23 cellular contexts compared by ENCODE assay signal in genomic region chr20:25529295-25529951, GRCh38.
"Had no signal": no experiment of that assay in that cellular context is flagged by ENCODE, and none has a peak within 500 bp of the region (broad histone marks: within the 10 kb centered on the region; RNA-seq: fewer than 3 reads in every experiment).

No MANE protein-coding gene starts in this region.

- H3K27me3 ChIP-seq: breast epithelium, hepatocyte, spleen, upper lobe of left lung had no signal

- H3K27ac ChIP-seq: breast epithelium, hepatocyte, left ventricle myocardium inferior, prostate gland, spleen, upper lobe of left lung had no signal

- H3K27me3 Mint-ChIP-seq: activated naive CD8-positive, alpha-beta T cell treated with anti-CD3 and anti-CD28 coated beads for 36 hours; naive thymus-derived CD8-positive, alpha-beta T cell had no signal

- H3K4me3 ChIP-seq: breast epithelium, hepatocyte, left ventricle myocardium inferior, prostate gland, spleen, upper lobe of left lung had no signal

- ATAC-seq: activated T-cell treated with anti-CD3 and anti-CD28 coated beads, Interleukin-2, amount 50 U/mL, for 4 hours; naive thymus-derived CD8-positive, alpha-beta T cell had no signal

- H3K27ac Mint-ChIP-seq: activated naive CD8-positive, alpha-beta T cell treated with anti-CD3 and anti-CD28 coated beads for 36 hours; activated T-helper 2 cell treated with anti-CD3 and anti-CD28 coated beads, Interferon-gamma antibody, Interleukin-2, Interleukin-4, amounts not matched to agents 10 μg/mL and 5 μg/mL and 100 μg/mL, durations not matched to agents 14 hours and 24 hours and 36 hours; mesothelial cell of epicardium had no signal

- H3K4me3 Mint-ChIP-seq: activated naive CD8-positive, alpha-beta T cell treated with anti-CD3 and anti-CD28 coated beads for 36 hours; activated T-cell treated with anti-CD3 and anti-CD28 coated beads, Interleukin-2, amount 50 U/mL, for 4 hours; mesothelial cell of epicardium; naive thymus-derived CD8-positive, alpha-beta T cell had no signal

- H3K36me3 ChIP-seq: breast epithelium, prostate gland had no signal

- H3K9me3 ChIP-seq: breast epithelium, left ventricle myocardium inferior, prostate gland, upper lobe of left lung had no signal

- DNase-seq: activated CD4-positive, alpha-beta T cell treated with anti-CD3 and anti-CD28 coated beads for 4 hours; activated CD4-positive, alpha-beta T cell treated with anti-CD3 and anti-CD28 coated beads, Interleukin-2, amount 50 U/mL, for 48 hours; activated CD4-positive, CD25-positive, alpha-beta regulatory T cell; activated CD8-positive, alpha-beta memory T cell treated with anti-CD3 and anti-CD28 coated beads, Interleukin-2, amount 50 U/mL, for 48 hours; activated naive CD4-positive, alpha-beta T cell; activated naive CD8-positive, alpha-beta T cell treated with anti-CD3 and anti-CD28 coated beads for 36 hours; activated T-cell treated with anti-CD3 and anti-CD28 coated beads, Interleukin-2, amount 50 U/mL, for 4 hours; erythroblast; foreskin fibroblast; kidney glomerular epithelial cell; left ventricle myocardium inferior; mammary epithelial cell; naive thymus-derived CD8-positive, alpha-beta T cell; spleen; stimulated activated CD4-positive, alpha-beta T cell treated with anti-CD3 and anti-CD28 coated beads, Interleukin-4, amount 100 ng/mL, for 24 hours; stimulated activated naive CD4-positive, alpha-beta T cell treated with Interleukin-2 at 50 U/mL for 16 hours; T-helper 9 cell; upper lobe of left lung had no signal

- H3K4me1 ChIP-seq: breast epithelium, prostate gland, upper lobe of left lung had no signal

- H3K9me3 Mint-ChIP-seq: activated T-helper 2 cell treated with anti-CD3 and anti-CD28 coated beads, Interferon-gamma antibody, Interleukin-2, Interleukin-4, amounts not matched to agents 10 μg/mL and 5 μg/mL and 100 μg/mL, durations not matched to agents 14 hours and 24 hours and 36 hours had no signal
